7 cellular contexts compared by ENCODE assay signal in the genomic region with DNA sequence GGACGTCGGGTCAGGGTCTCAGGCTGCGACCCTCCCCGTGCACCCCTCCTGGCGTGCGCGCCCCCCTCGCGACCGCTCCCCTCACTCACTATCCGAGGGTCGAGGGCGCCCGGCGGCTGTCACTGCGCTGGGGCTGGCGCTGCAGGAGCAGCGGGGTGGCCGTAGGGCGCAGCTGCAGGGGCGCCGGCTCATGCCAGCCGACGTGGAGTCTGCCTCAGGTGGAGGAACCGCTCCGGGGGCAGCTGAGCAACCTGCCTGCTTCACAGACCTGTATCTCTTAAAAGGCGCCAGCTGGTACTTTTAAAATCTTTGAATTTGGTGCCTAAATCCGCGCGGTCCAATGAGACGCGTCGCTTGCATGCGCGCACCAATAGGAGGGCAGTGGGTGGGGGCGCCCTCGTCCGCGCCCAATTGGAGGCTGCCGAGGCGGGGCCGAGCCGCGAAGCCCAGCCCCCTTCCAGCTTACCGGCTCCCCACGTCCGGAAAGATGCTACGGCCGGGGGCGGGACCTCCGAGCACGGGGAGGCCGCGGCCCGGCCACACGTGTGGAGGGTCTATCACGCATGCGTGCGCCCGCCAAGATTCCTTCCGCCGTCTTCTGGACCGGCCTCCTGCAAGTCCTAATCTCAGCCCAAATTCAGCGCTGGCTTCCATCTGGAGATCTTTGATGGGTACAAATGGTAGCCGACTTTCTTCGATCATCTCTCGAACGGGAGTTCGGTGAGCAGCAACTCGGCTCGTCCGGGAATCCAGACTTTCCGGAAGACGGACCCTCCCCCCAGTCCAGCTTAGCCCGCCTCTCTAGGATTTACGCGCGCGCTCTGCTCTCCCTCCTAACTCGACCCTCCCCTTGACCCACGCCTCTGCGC. TPM values are rescaled to one million over a fixed set of nuclear protein-coding genes. Genes with fewer than 3 reads are reported as not detected.
A peak's percentile ranks its signal among the peaks of the same experiment; 100 is the strongest.
DNase-seq lines count a peak whose midpoint lies in the region; ATAC-seq and TF ChIP-seq lines count a peak whose summit lies in the region.

Gene FBXO5 (minus strand): TSS at position 274 of the 869 bp plus-strand sequence. CDS start 82 bp downstream, at position 192.

- peak within 1 kb of the TSS; percentile 84 for H3K27ac ChIP-seq in hepatocyte

- TF ChIP-seq CTCF in hepatocyte (IDR thresholded peaks at IDR 0.05; ENCODE audit: poor library complexity): no peak

- peaks cover 28% of the 10 kb centered on the region for H3K4me1 ChIP-seq in hepatocyte (ENCODE audit: insufficient read depth)

- no peaks in the 10 kb centered on the region for H3K36me3 ChIP-seq in hepatocyte (replicated peaks; ENCODE audit: insufficient read depth, low read depth)

- peaks cover 79% of the 10 kb centered on the region for H3K79me2 ChIP-seq in hepatocyte

- whole genome bisulfite sequencing in hepatocyte (ENCODE audit: low lambda C conversion rate, missing lambda C conversion rate): 1% methylated on average over 76 of the region's 82 CpGs

- peak within 1 kb of the TSS; percentile 63 for H3K4me3 ChIP-seq in hepatocyte

- peak within 1 kb of the TSS; percentile 89 for H2AFZ ChIP-seq in hepatocyte

- no peaks in the 10 kb centered on the region for H3K27me3 ChIP-seq in hepatocyte

- ATAC-seq in GM18508 (IDR thresholded peaks at IDR 0.05; ENCODE audit: insufficient read depth, unreplicated experiment): peak; percentile 66
- ATAC-seq in HG03025 (IDR thresholded peaks at IDR 0.05; ENCODE audit: low FRiP score, unreplicated experiment): peak; percentile 85

- H3K9me3 ChIP-seq in hepatocyte (ENCODE audit: low read depth): no peaks in the 10 kb centered on the region

- peaks cover 36% of the 10 kb centered on the region for H4K20me1 ChIP-seq in hepatocyte (ENCODE audit: insufficient read depth, poor library complexity, severe bottlenecking)

- DNase-seq in NCI-H2081 (lab: John Stamatoyannopoulos, UW) (peak; percentile 94 to 95), T1000 (lab: John Stamatoyannopoulos, UW) (peak; percentile 94), astrocyte of the hippocampus (ENCODE audit: low read depth, low spot score) (peak; percentile 99), hepatocyte (ENCODE audit: low spot score) (peak; percentile 99), renal cortical epithelial cell (ENCODE audit: low read depth) (peak; percentile 91)

- H3K9me2 ChIP-seq in hepatocyte (replicated peaks; ENCODE audit: insufficient read depth): no peaks in the 10 kb centered on the region

- peak within 1 kb of the TSS; percentile 87 for H3K4me2 ChIP-seq in hepatocyte

RNA-seq across cellular contexts. Expression of gene FBXO5, which starts in this region (rescaled TPM):
- total RNA-seq in hepatocyte (9.2 and 9.7 TPM in 2 replicates), renal cortical epithelial cell (4.6 and 12.3 TPM in 2 replicates)
- polyA plus RNA-seq in hepatocyte: 4.7 and 5.2 TPM in 2 replicates

Comparison
In these comparisons a context has a peak if more than half of its experiments do, and no peak if none do; other contexts are left out.
1. Peak in every context shown above with its lines: DNase-seq, ATAC-seq, H3K4me3 ChIP-seq and H3K27ac ChIP-seq.